13 cellular contexts compared by ENCODE assay signal in the genomic region with DNA sequence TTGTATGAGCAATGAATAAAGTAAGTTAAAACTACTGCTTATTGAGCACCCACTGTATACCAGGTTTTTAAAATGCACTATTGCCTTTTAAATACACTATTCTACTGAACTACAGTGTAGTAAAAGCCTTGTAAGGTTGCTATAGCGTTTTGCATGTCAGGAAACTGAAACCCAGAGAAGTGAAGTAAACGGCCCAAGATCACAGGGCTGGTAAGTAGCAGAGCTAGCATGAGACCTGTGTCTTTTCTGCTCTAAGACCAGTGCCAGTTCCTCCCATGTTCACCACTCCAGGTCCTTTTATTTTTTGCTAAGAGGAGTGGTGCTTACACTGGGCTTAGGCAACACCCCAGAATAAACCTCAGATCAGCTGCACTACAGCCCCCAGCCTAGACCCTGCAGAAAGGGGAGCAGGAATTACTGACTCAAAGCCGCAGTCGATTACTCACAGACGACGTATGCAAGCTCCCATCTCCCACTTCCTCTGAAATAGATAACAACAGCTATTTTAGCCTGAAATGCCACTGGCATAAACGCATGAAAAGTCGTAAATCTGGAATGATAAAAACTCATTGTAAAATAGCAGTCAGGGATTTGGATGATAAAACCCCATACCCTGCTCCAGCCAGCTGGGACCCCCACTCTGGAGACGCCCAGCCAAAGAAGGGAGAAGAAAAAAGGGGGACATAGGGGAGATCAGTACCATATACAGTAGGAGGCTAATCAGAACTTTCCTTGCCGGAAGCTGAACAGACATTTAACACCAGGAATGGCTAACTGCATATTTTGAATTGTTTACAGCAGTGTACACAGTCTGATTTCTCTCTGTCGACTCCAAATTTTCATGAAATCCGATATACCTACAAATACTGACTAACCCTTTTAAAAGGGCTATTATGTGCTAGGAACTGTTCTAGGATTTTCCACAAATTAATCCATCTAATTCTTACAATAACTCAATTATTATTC.
DNase-seq lines count a peak whose midpoint lies in the region; ATAC-seq and TF ChIP-seq lines count a peak whose summit lies in the region.
"Had no signal": no experiment of that assay in that cellular context is flagged by ENCODE, and none has a peak within 500 bp of the region (broad histone marks: within the 10 kb centered on the region; RNA-seq: fewer than 3 reads in every experiment).

No MANE protein-coding gene starts in this region.

- no peak overlapping the region for H3K27ac Mint-ChIP-seq in activated CD4-positive, alpha-beta memory T cell treated with anti-CD3 and anti-CD28 coated beads for 36 hours
- H3K27ac Mint-ChIP-seq in activated CD4-positive, alpha-beta memory T cell treated with anti-CD3 and anti-CD28 coated beads, Interleukin-2, amount 10 ng/mL, durations not matched to agents 7 days and 5 days: no peak overlapping the region
- H3K27ac Mint-ChIP-seq in stimulated activated naive CD8-positive, alpha-beta T cell treated with anti-CD3 and anti-CD28 coated beads, Interleukin-15, amount 100 ng/mL, for 72 hours: peak overlapping the region in 1 of 2 donors; percentile 69

- H3K79me2 ChIP-seq in PC-3 (ENCODE audit: low read length): no peaks in the 10 kb centered on the region

- ATAC-seq in PC-3: peak; percentile 76
- peak; percentile 45 for ATAC-seq in stimulated activated naive CD8-positive, alpha-beta T cell treated with anti-CD3 and anti-CD28 coated beads, Interleukin-15, amount 100 ng/mL, for 72 hours
- ATAC-seq: HCT116 had no signal

- peak overlapping the region; percentile 49 for H3K4me3 ChIP-seq in PC-3 (ENCODE audit: low read length)
- H3K4me3 ChIP-seq: BLaER1, lower lobe of right lung had no signal

- peak overlapping the region; percentile 79 for H3K4me2 ChIP-seq in PC-3 (ENCODE audit: low read length)
- H3K4me2 ChIP-seq: BLaER1 had no signal

- H3K4me1 Mint-ChIP-seq in activated CD4-positive, alpha-beta memory T cell treated with anti-CD3 and anti-CD28 coated beads for 36 hours (ENCODE audit: low read depth): no peaks in the 10 kb centered on the region
- no peaks in the 10 kb centered on the region for H3K4me1 Mint-ChIP-seq in activated CD4-positive, alpha-beta memory T cell treated with anti-CD3 and anti-CD28 coated beads, Interleukin-2, amount 10 ng/mL, durations not matched to agents 7 days and 5 days
- H3K4me1 Mint-ChIP-seq in stimulated activated naive CD8-positive, alpha-beta T cell treated with anti-CD3 and anti-CD28 coated beads, Interleukin-15, amount 100 ng/mL, for 72 hours: no peaks in the 10 kb centered on the region

- no peak overlapping the region for H3K4me3 Mint-ChIP-seq in activated CD4-positive, alpha-beta memory T cell treated with anti-CD3 and anti-CD28 coated beads for 36 hours
- H3K4me3 Mint-ChIP-seq in activated CD4-positive, alpha-beta memory T cell treated with anti-CD3 and anti-CD28 coated beads, Interleukin-2, amount 10 ng/mL, durations not matched to agents 7 days and 5 days: no peak overlapping the region
- H3K4me3 Mint-ChIP-seq in stimulated activated naive CD8-positive, alpha-beta T cell treated with anti-CD3 and anti-CD28 coated beads, Interleukin-15, amount 100 ng/mL, for 72 hours: peak overlapping the region in 1 of 2 donors; percentile 36

- no peaks in the 10 kb centered on the region for H3K9me3 ChIP-seq in PC-3 (ENCODE audit: low read length)
- H3K9me3 ChIP-seq: BLaER1, lower lobe of right lung had no signal

- TF ChIP-seq CTCF in PC-3 (conservative IDR thresholded peaks at IDR 0.05; ENCODE audit: low read depth, low read length): no peak

- no peaks in the 10 kb centered on the region for H3K27me3 Mint-ChIP-seq in activated CD4-positive, alpha-beta memory T cell treated with anti-CD3 and anti-CD28 coated beads for 36 hours
- H3K27me3 Mint-ChIP-seq in activated CD4-positive, alpha-beta memory T cell treated with anti-CD3 and anti-CD28 coated beads, Interleukin-2, amount 10 ng/mL, durations not matched to agents 7 days and 5 days: peaks cover 7% of the 10 kb centered on the region
- peaks cover 26% of the 10 kb centered on the region for H3K27me3 Mint-ChIP-seq in stimulated activated naive CD8-positive, alpha-beta T cell treated with anti-CD3 and anti-CD28 coated beads, Interleukin-15, amount 100 ng/mL, for 72 hours

- peak overlapping the region; percentile 21 for H2AFZ ChIP-seq in PC-3 (ENCODE audit: low read length)

- intact Hi-C loops in activated CD4-positive, alpha-beta memory T cell treated with anti-CD3 and anti-CD28 coated beads for 36 hours (cut with micrococcal nuclease): no loop called here
- intact Hi-C loops in PC-3 (cut with micrococcal nuclease): loop anchor here (1.0 to 2.0 kb wide), 4 partner anchors 64 to 106 kb away; no protein-coding TSS in a partner anchor

- H3K27me3 ChIP-seq in PC-3 (ENCODE audit: low read length): no peaks in the 10 kb centered on the region
- H3K27me3 ChIP-seq: BLaER1 had no signal

- H3K36me3 Mint-ChIP-seq in activated CD4-positive, alpha-beta memory T cell treated with anti-CD3 and anti-CD28 coated beads for 36 hours: no peaks in the 10 kb centered on the region
- no peaks in the 10 kb centered on the region for H3K36me3 Mint-ChIP-seq in activated CD4-positive, alpha-beta memory T cell treated with anti-CD3 and anti-CD28 coated beads, Interleukin-2, amount 10 ng/mL, durations not matched to agents 7 days and 5 days (ENCODE audit: low read depth)

- no peaks in the 10 kb centered on the region for H3K9me3 Mint-ChIP-seq in activated CD4-positive, alpha-beta memory T cell treated with anti-CD3 and anti-CD28 coated beads for 36 hours
- H3K9me3 Mint-ChIP-seq in activated CD4-positive, alpha-beta memory T cell treated with anti-CD3 and anti-CD28 coated beads, Interleukin-2, amount 10 ng/mL, durations not matched to agents 7 days and 5 days: no peaks in the 10 kb centered on the region
- H3K9me3 Mint-ChIP-seq in stimulated activated naive CD8-positive, alpha-beta T cell treated with anti-CD3 and anti-CD28 coated beads, Interleukin-15, amount 100 ng/mL, for 72 hours: no peaks in the 10 kb centered on the region

- H3K27ac ChIP-seq in PC-3 (ENCODE audit: low read length) (peak overlapping the region; percentile 87), epithelial cell of prostate (peak overlapping the region; percentile 84)
- H3K27ac ChIP-seq: BLaER1, lower lobe of right lung had no signal

- H3K9me2 ChIP-seq in PC-3 (replicated peaks; ENCODE audit: low read length): no peaks in the 10 kb centered on the region

- H4K20me1 ChIP-seq in PC-3 (ENCODE audit: low read length): no peaks in the 10 kb centered on the region
- H4K20me1 ChIP-seq: BLaER1 had no signal

- no TSS peak for BruUV-seq in PC-3 (replicated peaks; lab: Mats Ljungman, UMichigan)

- POLR2A ChIA-PET in activated CD4-positive, alpha-beta memory T cell treated with anti-CD3 and anti-CD28 coated beads for 36 hours (lab: Charles Lee): no interaction called here
- POLR2A ChIA-PET in activated CD4-positive, alpha-beta memory T cell treated with anti-CD3 and anti-CD28 coated beads, Interleukin-2, amount 10 ng/mL, durations not matched to agents 7 days and 5 days (lab: Charles Lee): no interaction called here
- POLR2A ChIA-PET in PC-3 (lab: Charles Lee; ENCODE audit: unreplicated experiment): interaction anchor here (0.6 kb wide), 1 partner anchor 98 kb away, joined by 4 read pairs; no protein-coding TSS in a partner anchor

- no peaks in the 10 kb centered on the region for H3K36me3 ChIP-seq in PC-3 (ENCODE audit: low read depth, low read length)
- H3K36me3 ChIP-seq: BLaER1, lower lobe of right lung had no signal

- peaks cover 43% of the 10 kb centered on the region for H3K4me1 ChIP-seq in PC-3 (ENCODE audit: insufficient read depth, low read length)
- H3K4me1 ChIP-seq: BLaER1, lower lobe of right lung had no signal

- H3K9ac ChIP-seq in PC-3 (ENCODE audit: low read length): peak overlapping the region; percentile 25
- H3K9ac ChIP-seq: BLaER1 had no signal

- DNase-seq in activated CD4-positive, alpha-beta memory T cell treated with anti-CD3 and anti-CD28 coated beads for 36 hours: peak; percentile 10
- DNase-seq in activated CD4-positive, alpha-beta memory T cell treated with anti-CD3 and anti-CD28 coated beads, Interleukin-2, amount 10 ng/mL, durations not matched to agents 7 days and 5 days: no peak
- DNase-seq in PC-3 (peak; percentile 93), epithelial cell of prostate (ENCODE audit: low read depth, low spot score) (peak; percentile 40), occipital lobe (lab: John Stamatoyannopoulos, UW) (no peak)
- peak in 1 of 2 donors; percentile 0 for DNase-seq in stimulated activated naive CD8-positive, alpha-beta T cell treated with anti-CD3 and anti-CD28 coated beads, Interleukin-15, amount 100 ng/mL, for 72 hours
- no peak for DNase-seq in activated naive CD4-positive, alpha-beta T cell treated with Interleukin-2 at 50 U/mL for 16 hours
- DNase-seq in stimulated activated CD4-positive, alpha-beta T cell treated with anti-CD3 and anti-CD28 coated beads, Interleukin-15, amount 100 ng/mL, for 24 hours: no peak
- DNase-seq: activated gamma-delta T cell treated with Interleukin-2 at 50 U/mL for 16 hours, lower lobe of right lung, NCI-H510A treated with DMSO at 0.1 percent for 48 hours had no signal

- CTCF ChIA-PET in activated CD4-positive, alpha-beta memory T cell treated with anti-CD3 and anti-CD28 coated beads for 36 hours (lab: Charles Lee): no interaction called here
- CTCF ChIA-PET in activated CD4-positive, alpha-beta memory T cell treated with anti-CD3 and anti-CD28 coated beads, Interleukin-2, amount 10 ng/mL, durations not matched to agents 7 days and 5 days (lab: Charles Lee): interaction anchor here (1.4 kb wide), 1 partner anchor 104 kb away, joined by 3 read pairs; no protein-coding TSS in a partner anchor
- CTCF ChIA-PET in PC-3 (lab: Charles Lee): interaction anchor here (0.6 to 1.2 kb wide), 2 partner anchors 105 to 341 kb away, joined by 5 to 6 read pairs; no protein-coding TSS in a partner anchor

- H3F3A ChIP-seq in PC-3 (ENCODE audit: low read length, unreplicated experiment): no peaks in the 10 kb centered on the region

Comparison
In these comparisons a context has a peak if more than half of its experiments do, and no peak if none do; other contexts are left out.
1. DNase-seq: peak in activated CD4-positive, alpha-beta memory T cell treated with anti-CD3 and anti-CD28 coated beads for 36 hours (single experiment), PC-3 (single experiment) and epithelial cell of prostate (single experiment); none in activated CD4-positive, alpha-beta memory T cell treated with anti-CD3 and anti-CD28 coated beads, Interleukin-2, amount 10 ng/mL, durations not matched to agents 7 days and 5 days (single experiment), activated naive CD4-positive, alpha-beta T cell treated with Interleukin-2 at 50 U/mL for 16 hours (single experiment), occipital lobe (single experiment) and stimulated activated CD4-positive, alpha-beta T cell treated with anti-CD3 and anti-CD28 coated beads, Interleukin-15, amount 100 ng/mL, for 24 hours (single experiment).